8 cellular contexts compared by ENCODE assay signal in genomic region chr10:110425684-110426293, GRCh38.
A peak's percentile ranks its signal among the peaks of the same experiment; 100 is the strongest.
DNase-seq lines count a peak whose midpoint lies in the region; ATAC-seq, FAIRE-seq and TF ChIP-seq lines count a peak whose summit lies in the region.

No MANE protein-coding gene starts in this region.

- 0 out of 4 replicates have a peak, but pooled peaks have one; percentile 6 to 9 for TF ChIP-seq RAD21 in K562 (CRISPR knock-in tag; conservative IDR thresholded peaks at IDR 0.05 in 1 of 2, IDR thresholded peaks at IDR 0.05 in 1 of 2)

- H3K79me2 ChIP-seq in OCI-LY1 (ENCODE audit: insufficient read depth, low read length) (no peaks in the 10 kb centered on the region), K562 (ENCODE audit: control insufficient read depth, insufficient read depth, low read length) (no peaks in the 10 kb centered on the region)

- peaks cover 68% of the 10 kb centered on the region for H3K4me1 ChIP-seq in OCI-LY1 (ENCODE audit: insufficient read depth, low read length, severe bottlenecking)
- H3K4me1 ChIP-seq in K562 (replicated peaks in 1 of 2; ENCODE audit: control insufficient read depth in 2 of 2, insufficient read depth in 2 of 2, low read length in 2 of 2) = peaks cover 0 to 30% of the 10 kb centered on the region in 2 experiments; a peak in 4 of 5 replicates
- H3K4me1 ChIP-seq in prostate gland (replicated peaks) = no peaks in the 10 kb centered on the region

- TF ChIP-seq POLR2A in K562 (conservative IDR thresholded peaks at IDR 0.05) (no peak), prostate gland (IDR thresholded peaks at IDR 0.05) (no peak)

- FAIRE-seq in GM18507 (lab: Jason Lieb, UNC) (peak; percentile 83), K562 (lab: Jason Lieb, UNC) (peak; percentile 89)

- CTCF ChIA-PET in K562 (lab: Yijun Ruan, JAX; ENCODE audit: low intra/inter-chr PET ratio) = no interaction called here

- POLR2A ChIA-PET in K562 (lab: Yijun Ruan, JAX) = interaction anchor here (1.0 to 1.5 kb wide), 3 partner anchors 10 to 219 kb away, joined by 3 to 7 read pairs (median 5); no protein-coding TSS in a partner anchor

- H3F3A ChIP-seq in OCI-LY1 (ENCODE audit: insufficient read depth, low read length) = no peaks in the 10 kb centered on the region

- H3K4me3 ChIP-seq in OCI-LY1 (ENCODE audit: low read depth, low read length, poor library complexity, severe bottlenecking) (no peak overlapping the region), K562 (no peak overlapping the region), prostate gland (no peak overlapping the region)

- no peak overlapping the region for H2AFZ ChIP-seq in OCI-LY1 (ENCODE audit: low read length)
- H2AFZ ChIP-seq in K562 (ENCODE audit: low read depth, low read length) = peak overlapping the region; percentile 63

- ATAC-seq in HG02610 (IDR thresholded peaks at IDR 0.05; ENCODE audit: unreplicated experiment) (peak; percentile 85), K562 (peak; percentile 79)

- intact Hi-C loops in K562 (cut with micrococcal nuclease) = no loop called here
- intact Hi-C loops in prostate gland (cut with DNase I) = no loop called here

- H3K9me3 ChIP-seq in OCI-LY1 (ENCODE audit: low read length) = no peaks in the 10 kb centered on the region
- H3K9me3 ChIP-seq in K562 (replicated peaks; ENCODE audit: control insufficient read depth, insufficient read depth, low read depth, low read length) = no peaks in the 10 kb centered on the region
- no peaks in the 10 kb centered on the region for H3K9me3 ChIP-seq in prostate gland

- TF ChIP-seq CTCF in OCI-LY1 (IDR thresholded peaks at IDR 0.05; ENCODE audit: low read length) = no peak
- TF ChIP-seq CTCF in K562 (IDR thresholded peaks at IDR 0.05 in 2 of 3, conservative IDR thresholded peaks at IDR 0.05 in 1 of 3; ENCODE audit: insufficient read depth in 2 of 3, low read depth in 1 of 3, low read length in 3 of 3) = no peak
- no peak for TF ChIP-seq CTCF in prostate gland (IDR thresholded peaks at IDR 0.05)

- H3K4me2 ChIP-seq in OCI-LY1 (ENCODE audit: low read length) (no peak overlapping the region), K562 (ENCODE audit: insufficient read depth, low read length) (peak overlapping the region; percentile 38)

- in situ Hi-C loops in K562 (cut with MboI) = no loop called here

- H3K9me1 ChIP-seq in K562 (ENCODE audit: control insufficient read depth, insufficient read depth, low read length) = no peaks in the 10 kb centered on the region

- no TSS peak for BruUV-seq in K562 (replicated peaks; lab: Mats Ljungman, UMichigan)

- no peak for TF ChIP-seq EP300 in K562 (IDR thresholded peaks at IDR 0.05; ENCODE audit: low read length)

- 25% methylated on average over 9 of the region's 11 CpGs for WGBS in K562 (ENCODE audit: insufficient coverage, low coverage, missing lambda C conversion rate)
- 81% methylated on average over 11 of the region's 11 CpGs for WGBS in prostate gland

- no peak overlapping the region for H3K9ac ChIP-seq in OCI-LY1 (ENCODE audit: low read length)
- no peak overlapping the region; a peak in 1 of 4 replicates for H3K9ac ChIP-seq in K562 (ENCODE audit: insufficient read depth in 1 of 2, low read depth in 2 of 2, low read length in 2 of 2)

- DNase-seq in GM18507 (ENCODE audit: extremely low spot score, insufficient read length, low read depth) = no peak
- DNase-seq in K562 (ENCODE audit: extremely low read depth in 1 of 4, low spot score in 3 of 4) = peak in 2 of 4 experiments; percentile 51 to 66
- DNase-seq in renal cortical epithelial cell (ENCODE audit: low read depth) = peak; percentile 100
- DNase-seq in prostate gland (ENCODE audit: low spot score) = no peak
- no peak for DNase-seq in cerebellar cortex (ENCODE audit: low spot score)
- DNase-seq in mesenteric fat pad (ENCODE audit: low spot score) = no peak

- H3K27ac ChIP-seq in OCI-LY1 (ENCODE audit: low read depth, low read length, poor library complexity, severe bottlenecking) = peak overlapping the region; percentile 74
- H3K27ac ChIP-seq in K562 (ENCODE audit: extremely low read depth, low read depth, low read length) = peak overlapping the region; percentile 73; the same call in 2 of the 3 replicates
- no peak overlapping the region for H3K27ac ChIP-seq in prostate gland

- H3K27me3 ChIP-seq in OCI-LY1 (ENCODE audit: insufficient read depth, low read length) = no peaks in the 10 kb centered on the region
- H3K27me3 ChIP-seq in K562 (ENCODE audit: control insufficient read depth in 2 of 2, insufficient read depth in 2 of 2, low read length in 2 of 2) = no peaks in the 10 kb centered on the region
- no peaks in the 10 kb centered on the region for H3K27me3 ChIP-seq in prostate gland (replicated peaks; ENCODE audit: insufficient read depth)

- H4K20me1 ChIP-seq in OCI-LY1 (ENCODE audit: insufficient read depth, low read length) = no peaks in the 10 kb centered on the region
- no peaks in the 10 kb centered on the region for H4K20me1 ChIP-seq in K562 (replicated peaks; ENCODE audit: control insufficient read depth, insufficient read depth, low read length)

- H3K9me2 ChIP-seq in OCI-LY1 (ENCODE audit: low read depth, low read length) = no peaks in the 10 kb centered on the region

- H3K36me3 ChIP-seq in OCI-LY1 (ENCODE audit: insufficient read depth, low read length) (no peaks in the 10 kb centered on the region), K562 (ENCODE audit: control insufficient read depth, insufficient read depth, low read length) (no peaks in the 10 kb centered on the region), prostate gland (no peaks in the 10 kb centered on the region)

TF ChIP-seq in K562, 482 proteins besides CTCF, POLR2A, EP300 and RAD21 (continues in another document):
- TF ChIP-seq NR2C2 (CRISPR knock-in tag; IDR thresholded peaks at IDR 0.05) (no peak), NR2C2 (tag; IDR thresholded peaks at IDR 0.05) (peak; percentile 81), NFE2 (IDR thresholded peaks at IDR 0.05; ENCODE audit: low read depth) (peak; percentile 90), ESRRA (IDR thresholded peaks at IDR 0.05; ENCODE audit: borderline replicate concordance, low read depth) (peak; percentile 36), MCM2 (IDR thresholded peaks at IDR 0.05; ENCODE audit: low read depth) (no peak), FOXK2 (conservative IDR thresholded peaks at IDR 0.05 in 1 of 2, IDR thresholded peaks at IDR 0.05 in 1 of 2; ENCODE audit: low read depth in 2 of 2) (no peak), ID3 (CRISPR knock-in tag; IDR thresholded peaks at IDR 0.05) (no peak), ID3 (tag; IDR thresholded peaks at IDR 0.05) (no peak; the same call in 1 of the 2 replicates), KDM5B (IDR thresholded peaks at IDR 0.05; ENCODE audit: insufficient replicate concordance, low read depth, low read length) (no peak), ZNF584 (CRISPR knock-in tag; IDR thresholded peaks at IDR 0.05; ENCODE audit: low read depth) (no peak), USF2 (CRISPR knock-in tag; IDR thresholded peaks at IDR 0.05) (no peak), CTBP1 (IDR thresholded peaks at IDR 0.05; ENCODE audit: borderline replicate concordance) (peak; percentile 55; the same call in 1 of the 2 replicates), RUNX1 (IDR thresholded peaks at IDR 0.05; ENCODE audit: low read depth) (no peak), SNAPC5 (CRISPR knock-in tag; IDR thresholded peaks at IDR 0.05) (no peak), ILK (tag; IDR thresholded peaks at IDR 0.05; ENCODE audit: borderline replicate concordance, low read depth) (no peak), PPARD (CRISPR knock-in tag; IDR thresholded peaks at IDR 0.05) (no peak), MLX (CRISPR knock-in tag; conservative IDR thresholded peaks at IDR 0.05) (no peak), ADNP (tag; IDR thresholded peaks at IDR 0.05) (no peak), BRD9 (IDR thresholded peaks at IDR 0.05; ENCODE audit: low read depth, partially characterized antibody) (no peak), CEBPB (tag; IDR thresholded peaks at IDR 0.05) (peak; percentile 28; the same call in 1 of the 2 replicates), SRSF1 (IDR thresholded peaks at IDR 0.05; ENCODE audit: low read depth, low read length) (no peak), NFE2L1 (tag; IDR thresholded peaks at IDR 0.05; ENCODE audit: borderline replicate concordance, low read depth) (no peak), BRF2 (IDR thresholded peaks at IDR 0.05; ENCODE audit: borderline replicate concordance, insufficient read depth, insufficient read length) (no peak), PHF21A (IDR thresholded peaks at IDR 0.05; ENCODE audit: borderline replicate concordance, low read depth) (no peak), RBM34 (IDR thresholded peaks at IDR 0.05; ENCODE audit: borderline replicate concordance, insufficient read depth, low read length) (no peak)

Comparison
In these comparisons a context has a peak if more than half of its experiments do, and no peak if none do; other contexts are left out.
1. H3K27ac ChIP-seq: peak in OCI-LY1 (single experiment) and K562 (single experiment); none in prostate gland (0 of 2).